Comparison of ENCODE assay signal across 28 cellular contexts in the genomic region with DNA sequence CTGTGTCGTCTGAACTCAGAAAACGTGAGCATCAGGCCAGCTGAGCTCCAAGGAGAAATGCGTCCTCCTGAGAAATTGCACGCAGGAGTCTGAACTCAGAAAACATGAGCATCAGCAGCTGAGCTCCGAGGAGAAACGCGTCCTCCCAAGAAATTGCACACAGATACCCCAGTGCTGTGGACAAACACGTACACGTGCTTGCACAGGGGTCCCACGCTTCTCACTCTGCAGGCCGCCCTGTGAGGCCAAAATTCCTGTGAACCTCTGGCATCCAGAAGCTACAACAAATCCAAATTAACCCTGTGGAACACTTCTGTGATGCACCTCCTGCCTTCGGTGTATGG.
"Had no signal": no experiment of that assay in that cellular context is flagged by ENCODE, and none has a peak within 500 bp of the region (broad histone marks: within the 10 kb centered on the region; RNA-seq: fewer than 3 reads in every experiment).

No MANE protein-coding gene starts in this region.

- H3K4me1 ChIP-seq: gastroesophageal sphincter, pancreas, psoas muscle, sigmoid colon had no signal

- H3K27ac ChIP-seq: coronary artery, psoas muscle, stomach had no signal

- ATAC-seq: activated CD8-positive, alpha-beta T cell treated with anti-CD3 and anti-CD28 coated beads for 36 hours; activated T-cell treated with anti-CD3 and anti-CD28 coated beads, Interleukin-2, amount 50 U/mL, for 72 hours; effector memory CD8-positive, alpha-beta T cell; gastroesophageal sphincter; left colon; naive thymus-derived CD4-positive, alpha-beta T cell; pancreas; psoas muscle; stimulated activated naive B cell treated with anti-CD40 and anti-IgM and Interleukin-4, amounts not matched to agents 10 μg/mL and 1 μg/mL and 100 μg/mL, for 72 hours; T-cell had no signal

- H3K4me3 ChIP-seq: coronary artery, gastroesophageal sphincter, pancreas, psoas muscle, sigmoid colon, stomach, suprapubic skin, tibial nerve had no signal

- H3K36me3 ChIP-seq: gastroesophageal sphincter, pancreas, sigmoid colon, stomach, suprapubic skin, tibial nerve had no signal

- FAIRE-seq: astrocyte, keratinocyte, pancreas, small intestine had no signal

- H3K9me3 ChIP-seq: gastroesophageal sphincter, pancreas, psoas muscle, sigmoid colon, stomach, suprapubic skin, tibial nerve had no signal

- DNase-seq: activated B cell treated with CpG ODN at 0.5 μM for 24 hours; activated CD4-positive, alpha-beta T cell treated with anti-CD3 and anti-CD28 coated beads, Interleukin-2, amount 50 U/mL, for 1 hour; activated CD8-positive, alpha-beta T cell treated with anti-CD3 and anti-CD28 coated beads for 36 hours; activated gamma-delta T cell; activated naive CD4-positive, alpha-beta T cell treated with anti-CD3 and anti-CD28 coated beads, Interleukin-2, amount 10 ng/mL, durations not matched to agents 7 days and 5 days; activated naive CD8-positive, alpha-beta T cell treated with anti-CD3 and anti-CD28 coated beads, Interleukin-2, amount 10 ng/mL, durations not matched to agents 7 days and 5 days; activated T-cell treated with anti-CD3 and anti-CD28 coated beads for 4 hours; activated T-cell treated with anti-CD3 and anti-CD28 coated beads, Interleukin-2, amount 50 U/mL, for 72 hours; effector memory CD8-positive, alpha-beta T cell; erythroblast; hippocampal formation; left colon; midbrain; naive thymus-derived CD4-positive, alpha-beta T cell; small intestine; stimulated activated CD4-positive, alpha-beta T cell treated with anti-CD3 and anti-CD28 coated beads, Interleukin-1b, Interleukin-23, amount 100 ng/mL, for 48 hours; stimulated activated naive B cell treated with anti-CD40 and anti-IgM and Interleukin-4, amounts not matched to agents 10 μg/mL and 1 μg/mL and 100 μg/mL, for 72 hours; stomach; T-cell had no signal

- H3K27me3 ChIP-seq: pancreas, sigmoid colon, stomach, tibial nerve had no signal
